In genomic region chr7:34659676-34660075, GRCh38 we compare ENCODE assay signal across 33 cellular contexts. TPM values are rescaled to one million over a fixed set of nuclear protein-coding genes. Genes with fewer than 3 reads are reported as not detected.
"Had no signal": no experiment of that assay in that cellular context is flagged by ENCODE, and none has a peak within 500 bp of the region (broad histone marks: within the 10 kb centered on the region; RNA-seq: fewer than 3 reads in every experiment).

No MANE protein-coding gene starts in this region.

- H3K4me1 Mint-ChIP-seq: naive B cell; natural killer cell; stimulated activated naive B cell treated with anti-CD40 and anti-IgM and Interleukin-4, amounts not matched to agents 10 μg/mL and 1 μg/mL and 100 μg/mL, for 72 hours had no signal

- ATAC-seq: left lobe of liver; natural killer cell; pancreas; right lobe of liver; stimulated activated naive B cell treated with anti-CD40 and anti-IgM and Interleukin-4, amounts not matched to agents 10 μg/mL and 1 μg/mL and 100 μg/mL, for 72 hours; stimulated activated naive CD8-positive, alpha-beta T cell treated with anti-CD3 and anti-CD28 coated beads, Interleukin-15, Interleukin-2, amounts not matched to agents 100 U/mL and 50 U/mL, for 24 hours had no signal

- H3K36me3 ChIP-seq: heart right ventricle, pancreas, prostate gland, right lobe of liver, stomach, thyroid gland, transverse colon, upper lobe of left lung, vagina had no signal

- H3K27me3 ChIP-seq: heart right ventricle, hepatocyte, pancreas, right lobe of liver, stomach, testis, thyroid gland, transverse colon, upper lobe of left lung, vagina had no signal

- H3K4me3 Mint-ChIP-seq: mesothelial cell of epicardium; naive B cell; natural killer cell; stimulated activated naive B cell treated with anti-CD40 and anti-IgM and Interleukin-4, amounts not matched to agents 10 μg/mL and 1 μg/mL and 100 μg/mL, for 72 hours had no signal

- H3K4me3 ChIP-seq: heart right ventricle, hepatocyte, lung, pancreas, prostate gland, right lobe of liver, stomach, testis, thyroid gland, transverse colon, upper lobe of left lung, vagina had no signal

- H3K36me3 Mint-ChIP-seq: mesothelial cell of epicardium; naive B cell; natural killer cell; stimulated activated naive B cell treated with anti-CD40 and anti-IgM and Interleukin-4, amounts not matched to agents 10 μg/mL and 1 μg/mL and 100 μg/mL, for 72 hours had no signal

- H3K27ac Mint-ChIP-seq: mesothelial cell of epicardium; natural killer cell; stimulated activated naive B cell treated with anti-CD40 and anti-IgM and Interleukin-4, amounts not matched to agents 10 μg/mL and 1 μg/mL and 100 μg/mL, for 72 hours had no signal

- H3K27me3 Mint-ChIP-seq: naive B cell; stimulated activated naive B cell treated with anti-CD40 and anti-IgM and Interleukin-4, amounts not matched to agents 10 μg/mL and 1 μg/mL and 100 μg/mL, for 72 hours had no signal

- H3K4me1 ChIP-seq: pancreas, prostate gland, right lobe of liver, stomach, testis, thyroid gland, upper lobe of left lung, vagina had no signal

- H3K27ac ChIP-seq: heart right ventricle, hepatocyte, pancreas, prostate gland, right lobe of liver, stomach, testis, thyroid gland, transverse colon, upper lobe of left lung, vagina had no signal

- H3K9me3 Mint-ChIP-seq: mesothelial cell of epicardium, natural killer cell had no signal

- H3K9me3 ChIP-seq: heart right ventricle, pancreas, prostate gland, right lobe of liver, stomach, testis, thyroid gland, transverse colon, upper lobe of left lung, vagina had no signal

- DNase-seq: heart right ventricle; islet precursor cell; mesendoderm; naive B cell; natural killer cell; nucleus accumbens; pancreas; posterior cingulate gyrus; retina; right lobe of liver; stimulated activated CD4-positive, alpha-beta T cell treated with anti-CD3 and anti-CD28 coated beads, Interleukin-12 subunit alpha, Interleukin-12 subunit beta, amount 100 ng/mL, for 4 hours; stimulated activated CD4-positive, alpha-beta T cell treated with anti-CD3 and anti-CD28 coated beads, Interleukin-15, amount 100 ng/mL, for 24 hours; stimulated activated CD4-positive, alpha-beta T cell treated with anti-CD3 and anti-CD28 coated beads, Interleukin-2, amount 100 ng/mL, for 24 hours; stimulated activated CD4-positive, alpha-beta T cell treated with anti-CD3 and anti-CD28 coated beads, Interleukin-4, amount 100 ng/mL, for 1 hour; stimulated activated naive B cell treated with anti-CD40 and anti-IgM and Interleukin-4, amounts not matched to agents 10 μg/mL and 1 μg/mL and 100 μg/mL, for 72 hours; stimulated activated naive CD8-positive, alpha-beta T cell treated with anti-CD3 and anti-CD28 coated beads, Interleukin-15, Interleukin-2, amounts not matched to agents 100 U/mL and 50 U/mL, for 24 hours; stomach; testis; thyroid gland; transverse colon; upper lobe of left lung had no signal

RNA-seq across cellular contexts. Expression of gene NPSR1, which starts 1.7 kb away (rescaled TPM):
- total RNA-seq: heart right ventricle, hepatocyte, kidney epithelial cell, left lobe of liver, lower leg skin, lung, mesothelial cell of epicardium, mononuclear cell, natural killer cell, osteoblast, pancreas, prostate gland, right lobe of liver, stomach, thyroid gland, upper lobe of left lung, vagina had no signal
- polyA plus RNA-seq: heart right ventricle, hepatocyte, lung, neural cell, pancreas, stomach, urinary bladder had no signal
